Comparison of ENCODE assay signal across 8 cellular contexts in genomic region chr3:66938338-66938963, GRCh38. TPM values are rescaled to one million over a fixed set of nuclear protein-coding genes. Genes with fewer than 3 reads are reported as not detected.
DNase-seq lines count a peak whose midpoint lies in the region; ATAC-seq and TF ChIP-seq lines count a peak whose summit lies in the region.

No MANE protein-coding gene starts in this region.

- H3K27ac ChIP-seq in CD4-positive, alpha-beta memory T cell (ENCODE audit: low read depth, low read length), result no peak overlapping the region

- H3K9me3 ChIP-seq in CD4-positive, alpha-beta memory T cell (ENCODE audit: control insufficient read depth in 1 of 2, low read length in 2 of 2), result no peaks in the 10 kb centered on the region

- H3K27me3 Mint-ChIP-seq in CD4-positive, alpha-beta memory T cell, result peaks cover 6 to 9% of the 10 kb centered on the region in 2 donors
- H3K27me3 Mint-ChIP-seq in activated CD4-positive, alpha-beta memory T cell treated with anti-CD3 and anti-CD28 coated beads for 36 hours, result peaks cover 6% of the 10 kb centered on the region
- peaks cover 46% of the 10 kb centered on the region for H3K27me3 Mint-ChIP-seq in osteocyte (ENCODE audit: unreplicated experiment)

- TF ChIP-seq CTCF in osteocyte (IDR thresholded peaks at IDR 0.05), result peak; percentile 80

- H3K9me3 Mint-ChIP-seq in CD4-positive, alpha-beta memory T cell, result no peaks in the 10 kb centered on the region
- H3K9me3 Mint-ChIP-seq in activated CD4-positive, alpha-beta memory T cell treated with anti-CD3 and anti-CD28 coated beads for 36 hours, result no peaks in the 10 kb centered on the region
- H3K9me3 Mint-ChIP-seq in osteocyte (ENCODE audit: unreplicated experiment), result no peaks in the 10 kb centered on the region

- no peaks in the 10 kb centered on the region for H3K27me3 ChIP-seq in CD4-positive, alpha-beta memory T cell (ENCODE audit: insufficient read depth, low read length)

- no peaks in the 10 kb centered on the region for H3K36me3 ChIP-seq in CD4-positive, alpha-beta memory T cell (ENCODE audit: insufficient read depth, low read length)

- H3K4me1 Mint-ChIP-seq in CD4-positive, alpha-beta memory T cell, result no peaks in the 10 kb centered on the region
- H3K4me1 Mint-ChIP-seq in activated CD4-positive, alpha-beta memory T cell treated with anti-CD3 and anti-CD28 coated beads for 36 hours (ENCODE audit: low read depth), result no peaks in the 10 kb centered on the region
- H3K4me1 Mint-ChIP-seq in osteocyte (ENCODE audit: unreplicated experiment), result no peaks in the 10 kb centered on the region

- no peaks in the 10 kb centered on the region for H3K4me1 ChIP-seq in CD4-positive, alpha-beta memory T cell (ENCODE audit: insufficient read depth, low read length)

- H3K27ac Mint-ChIP-seq in CD4-positive, alpha-beta memory T cell, result no peak overlapping the region
- H3K27ac Mint-ChIP-seq in activated CD4-positive, alpha-beta memory T cell treated with anti-CD3 and anti-CD28 coated beads for 36 hours, result no peak overlapping the region
- no peak overlapping the region for H3K27ac Mint-ChIP-seq in osteocyte (ENCODE audit: unreplicated experiment)

- H3K36me3 Mint-ChIP-seq in CD4-positive, alpha-beta memory T cell, result no peaks in the 10 kb centered on the region
- no peaks in the 10 kb centered on the region for H3K36me3 Mint-ChIP-seq in activated CD4-positive, alpha-beta memory T cell treated with anti-CD3 and anti-CD28 coated beads for 36 hours
- H3K36me3 Mint-ChIP-seq in osteocyte (ENCODE audit: unreplicated experiment), result no peaks in the 10 kb centered on the region

- POLR2A ChIA-PET in CD4-positive, alpha-beta memory T cell (lab: Charles Lee; ENCODE audit: partially characterized antibody), result no interaction called here
- POLR2A ChIA-PET in activated CD4-positive, alpha-beta memory T cell treated with anti-CD3 and anti-CD28 coated beads for 36 hours (lab: Charles Lee), result no interaction called here

- CTCF ChIA-PET in CD4-positive, alpha-beta memory T cell (lab: Charles Lee; ENCODE audit: partially characterized antibody), result interaction anchor here (0.5 to 4.7 kb wide), 14 partner anchors 9 to 1962 kb away, joined by 3 to 42 read pairs (median 4); no protein-coding TSS in a partner anchor
- CTCF ChIA-PET in activated CD4-positive, alpha-beta memory T cell treated with anti-CD3 and anti-CD28 coated beads for 36 hours (lab: Charles Lee), result interaction anchor here (0.6 to 3.9 kb wide), 20 partner anchors 9 to 1957 kb away, joined by 3 to 47 read pairs (median 5); no protein-coding TSS in a partner anchor

- no peak overlapping the region for H3K4me3 ChIP-seq in CD4-positive, alpha-beta memory T cell (ENCODE audit: low read length in 2 of 2)

- no peak overlapping the region for H3K4me3 Mint-ChIP-seq in CD4-positive, alpha-beta memory T cell
- no peak overlapping the region for H3K4me3 Mint-ChIP-seq in activated CD4-positive, alpha-beta memory T cell treated with anti-CD3 and anti-CD28 coated beads for 36 hours
- no peak overlapping the region for H3K4me3 Mint-ChIP-seq in osteocyte (ENCODE audit: unreplicated experiment)

- intact Hi-C loops in CD4-positive, alpha-beta memory T cell (cut with micrococcal nuclease), result loop anchor here (1.0 to 5.0 kb wide), 4 partner anchors 99 to 1955 kb away; no protein-coding TSS in a partner anchor
- intact Hi-C loops in activated CD4-positive, alpha-beta memory T cell treated with anti-CD3 and anti-CD28 coated beads for 36 hours (cut with micrococcal nuclease), result loop anchor here (2.0 to 5.0 kb wide), 2 partner anchors 98 to 1939 kb away; no protein-coding TSS in a partner anchor

- DNase-seq in CD4-positive, alpha-beta memory T cell, result peak; percentile 33 to 42 (median 34)
- peak; percentile 58 for DNase-seq in NCI-H345 treated with DMSO at 0.1 percent for 48 hours (lab: John Stamatoyannopoulos, UW; ENCODE audit: unreplicated experiment)
- peak; percentile 29 for DNase-seq in activated CD4-positive, alpha-beta memory T cell treated with anti-CD3 and anti-CD28 coated beads for 36 hours
- peak; percentile 40 for DNase-seq in germinal center (ENCODE audit: low spot score)
- DNase-seq in osteocyte (ENCODE audit: extremely low spot score, unreplicated experiment), result no peak
- DNase-seq in 8988T, result no peak

- ATAC-seq in GM18511 (IDR thresholded peaks at IDR 0.05; ENCODE audit: unreplicated experiment), result peak; percentile 90
- ATAC-seq in HG03139 (IDR thresholded peaks at IDR 0.05; ENCODE audit: unreplicated experiment), result peak; percentile 83

RNA-seq across cellular contexts. Expression of gene KBTBD8, which starts 59.7 kb away (rescaled TPM):
- 10 to 100 TPM in 1 of 2 experiments, 1 to 10 TPM in 1; 8.3 to 10.8 TPM for total RNA-seq in CD4-positive, alpha-beta memory T cell
- 1 to 10 TPM; 1.6 to 5.9 TPM for polyA plus RNA-seq in CD4-positive, alpha-beta memory T cell
- total RNA-seq in activated CD4-positive, alpha-beta memory T cell treated with anti-CD3 and anti-CD28 coated beads for 36 hours, result 10 to 100 TPM; 13.5 to 15.5 TPM
- 0.37 and 0.75 TPM in 2 replicates for total RNA-seq in osteocyte

Comparison
In these comparisons a context has a peak if more than half of its experiments do, and no peak if none do; other contexts are left out.
1. DNase-seq: peak in CD4-positive, alpha-beta memory T cell (5 of 5), NCI-H345 treated with DMSO at 0.1 percent for 48 hours (single experiment), activated CD4-positive, alpha-beta memory T cell treated with anti-CD3 and anti-CD28 coated beads for 36 hours (single experiment) and germinal center (single experiment); none in osteocyte (single experiment) and 8988T (single experiment).